1 cellular context compared by ENCODE assay signal in the genomic region with DNA sequence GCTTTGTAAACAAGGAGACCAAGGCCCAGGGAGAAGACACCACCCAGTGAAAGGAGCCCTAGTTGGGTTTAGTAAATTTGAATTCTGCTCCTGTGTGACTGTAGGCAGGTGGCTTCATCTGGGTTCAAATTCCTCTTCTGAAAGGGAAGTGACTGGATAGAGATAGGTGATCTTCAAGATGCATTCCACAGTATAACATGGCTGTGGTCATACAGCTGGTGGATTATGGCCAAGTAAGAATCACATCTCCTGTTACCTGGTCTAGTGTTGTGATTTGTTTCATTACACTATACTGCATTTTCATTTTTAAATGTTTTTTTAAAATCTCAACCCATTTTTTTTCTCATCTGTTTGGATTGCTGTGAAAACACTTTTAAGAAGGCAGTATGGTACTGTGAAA.
A peak's percentile ranks its signal among the peaks of the same experiment; 100 is the strongest.
TF ChIP-seq lines count a peak whose summit lies in the region.

No MANE protein-coding gene starts in this region.

TF ChIP-seq in K562, 482 proteins besides CTCF, POLR2A, EP300 and RAD21 (continued from another document):
- TF ChIP-seq RCOR1 (IDR thresholded peaks at IDR 0.05; ENCODE audit: borderline replicate concordance in 1 of 2, low read depth in 2 of 2, low read length in 2 of 2) (peak in 1 of 2 experiments; percentile 63; a peak in 2 of 4 replicates), HLTF (IDR thresholded peaks at IDR 0.05) (no peak), NCOA2 (IDR thresholded peaks at IDR 0.05; ENCODE audit: partially characterized antibody in 2 of 2) (no peak), U2AF1 (optimal IDR thresholded peaks at IDR 0.05; ENCODE audit: low read depth, low read length) (no peak), SPI1 (IDR thresholded peaks at IDR 0.05; ENCODE audit: borderline replicate concordance, low read depth, low read length) (peak; percentile 38; the same call in 1 of the 2 replicates), TEAD4 (IDR thresholded peaks at IDR 0.05; ENCODE audit: low read length) (peak; percentile 63; the same call in 1 of the 2 replicates), TEAD4 (CRISPR knock-in tag; IDR thresholded peaks at IDR 0.05; ENCODE audit: borderline replicate concordance) (no peak), THRAP3 (IDR thresholded peaks at IDR 0.05; ENCODE audit: borderline replicate concordance) (no peak), DDX20 (tag; IDR thresholded peaks at IDR 0.05; ENCODE audit: low read depth) (no peak), KDM1A (IDR thresholded peaks at IDR 0.05) (peak in 1 of 2 experiments; percentile 46; a peak in 1 of 4 replicates), HSF4 (CRISPR knock-in tag; IDR thresholded peaks at IDR 0.05; ENCODE audit: borderline replicate concordance) (no peak), KDM2B (CRISPR knock-in tag; IDR thresholded peaks at IDR 0.05) (no peak), CBX3 (IDR thresholded peaks at IDR 0.05; ENCODE audit: borderline replicate concordance in 1 of 2, low read length in 2 of 2) (0 out of 3 replicates have a peak, but pooled peaks of 1 of the 2 experiments have one; percentile 28)
